ENCODE assay signal across 21 cellular contexts in genomic region chr6:21958428-21958827, GRCh38.
DNase-seq lines count a peak whose midpoint lies in the region; ATAC-seq, FAIRE-seq and TF ChIP-seq lines count a peak whose summit lies in the region.
"Had no signal": no experiment of that assay in that cellular context is flagged by ENCODE, and none has a peak within 500 bp of the region (broad histone marks: within the 10 kb centered on the region; RNA-seq: fewer than 3 reads in every experiment).

No MANE protein-coding gene starts in this region.

- H3K79me2 ChIP-seq in endothelial cell of umbilical vein (ENCODE audit: control insufficient read depth, insufficient read depth, low read length) = no peaks in the 10 kb centered on the region

- CTCF ChIA-PET in endothelial cell of umbilical vein (lab: Charles Lee) = interaction anchor here (0.7 kb wide), 2 partner anchors 12 to 13 kb away, joined by 3 read pairs; no protein-coding TSS in a partner anchor
- CTCF ChIA-PET in activated CD8-positive, alpha-beta memory T cell treated with anti-CD3 and anti-CD28 coated beads, Interleukin-2, amount 10 ng/mL, durations not matched to agents 7 days and 5 days (lab: Charles Lee) = no interaction called here

- intact Hi-C loops in endothelial cell of umbilical vein (cut with micrococcal nuclease) = no loop called here
- intact Hi-C loops in activated T-helper 2 cell treated with anti-CD3 and anti-CD28 coated beads, Interferon-gamma antibody, Interleukin-2, Interleukin-4, amounts not matched to agents 10 μg/mL and 5 μg/mL and 100 μg/mL, durations not matched to agents 14 hours and 24 hours and 36 hours (cut with micrococcal nuclease) = no loop called here

- H4K20me1 ChIP-seq in endothelial cell of umbilical vein (replicated peaks; ENCODE audit: control insufficient read depth, extremely low read depth, insufficient read depth, low read length) = no peaks in the 10 kb centered on the region
- H4K20me1 ChIP-seq: BLaER1 treated with 17β-estradiol and CSF1 and Interleukin-3, amounts not matched to agents 10 nM and 100 nM had no signal

- no TSS peak for BruUV-seq in endothelial cell of umbilical vein (replicated peaks; lab: Mats Ljungman, UMichigan)

- H3K9ac ChIP-seq in endothelial cell of umbilical vein (replicated peaks; ENCODE audit: extremely low read depth, insufficient read depth, low read length) = no peak overlapping the region
- H3K9ac ChIP-seq: BLaER1 treated with 17β-estradiol and CSF1 and Interleukin-3, amounts not matched to agents 10 nM and 100 nM had no signal

- H3K9me3 ChIP-seq in endothelial cell of umbilical vein (replicated peaks; ENCODE audit: control insufficient read depth, insufficient read depth, low read length) = no peaks in the 10 kb centered on the region
- H3K9me3 ChIP-seq: HAP-1 had no signal

- no peak overlapping the region for H3K4me3 ChIP-seq in endothelial cell of umbilical vein (replicated peaks in 1 of 3; ENCODE audit: insufficient read depth in 1 of 3, low read depth in 1 of 3, low read length in 3 of 3)
- H3K4me3 ChIP-seq: BLaER1 treated with 17β-estradiol and CSF1 and Interleukin-3, amounts not matched to agents 10 nM and 100 nM; GM12878; HAP-1 had no signal

- peak overlapping the region; percentile 80 for H3K27ac Mint-ChIP-seq in nephron progenitor cell
- H3K27ac Mint-ChIP-seq in activated T-helper 2 cell treated with anti-CD3 and anti-CD28 coated beads, Interferon-gamma antibody, Interleukin-2, Interleukin-4, amounts not matched to agents 10 μg/mL and 5 μg/mL and 100 μg/mL, durations not matched to agents 14 hours and 24 hours and 36 hours = no peak overlapping the region
- H3K27ac Mint-ChIP-seq in activated CD8-positive, alpha-beta memory T cell treated with anti-CD3 and anti-CD28 coated beads, Interleukin-2, amount 10 ng/mL, durations not matched to agents 7 days and 5 days = no peak overlapping the region
- H3K27ac Mint-ChIP-seq: B cell; CD4-positive, CD25-positive, alpha-beta regulatory T cell; CD8-positive, alpha-beta memory T cell had no signal

- H3K27ac ChIP-seq in VCaP (peak overlapping the region; percentile 88), endothelial cell of umbilical vein (ENCODE audit: insufficient read depth, low read depth, low read length) (no peak overlapping the region)
- H3K27ac ChIP-seq: BLaER1 treated with 17β-estradiol and CSF1 and Interleukin-3, amounts not matched to agents 10 nM and 100 nM had no signal

- H3K4me2 ChIP-seq in endothelial cell of umbilical vein (ENCODE audit: insufficient read depth, low read length) = no peak overlapping the region
- H3K4me2 ChIP-seq: BLaER1 treated with 17β-estradiol and CSF1 and Interleukin-3, amounts not matched to agents 10 nM and 100 nM had no signal

- H3K36me3 ChIP-seq in endothelial cell of umbilical vein (ENCODE audit: control insufficient read depth in 2 of 2, extremely low read depth in 1 of 2, insufficient read depth in 2 of 2, low read length in 2 of 2) = no peaks in the 10 kb centered on the region
- H3K36me3 ChIP-seq: BLaER1 treated with 17β-estradiol and CSF1 and Interleukin-3, amounts not matched to agents 10 nM and 100 nM; HAP-1 had no signal

- peaks cover 66% of the 10 kb centered on the region for H3K36me3 Mint-ChIP-seq in nephron progenitor cell (ENCODE audit: low read depth)
- no peaks in the 10 kb centered on the region for H3K36me3 Mint-ChIP-seq in activated T-helper 2 cell treated with anti-CD3 and anti-CD28 coated beads, Interferon-gamma antibody, Interleukin-2, Interleukin-4, amounts not matched to agents 10 μg/mL and 5 μg/mL and 100 μg/mL, durations not matched to agents 14 hours and 24 hours and 36 hours (ENCODE audit: low read depth)
- no peaks in the 10 kb centered on the region for H3K36me3 Mint-ChIP-seq in activated CD8-positive, alpha-beta memory T cell treated with anti-CD3 and anti-CD28 coated beads, Interleukin-2, amount 10 ng/mL, durations not matched to agents 7 days and 5 days
- H3K36me3 Mint-ChIP-seq: CD4-positive, CD25-positive, alpha-beta regulatory T cell; CD8-positive, alpha-beta memory T cell had no signal

- FAIRE-seq in endothelial cell of umbilical vein (lab: Jason Lieb, UNC) = no peak
- FAIRE-seq: GM12878, H1, HTR-8/SVneo had no signal

- POLR2A ChIA-PET in endothelial cell of umbilical vein (lab: Charles Lee) = no interaction called here

- H3K4me1 Mint-ChIP-seq in nephron progenitor cell = peaks cover 57% of the 10 kb centered on the region
- H3K4me1 Mint-ChIP-seq in activated T-helper 2 cell treated with anti-CD3 and anti-CD28 coated beads, Interferon-gamma antibody, Interleukin-2, Interleukin-4, amounts not matched to agents 10 μg/mL and 5 μg/mL and 100 μg/mL, durations not matched to agents 14 hours and 24 hours and 36 hours (ENCODE audit: low read depth) = peaks cover 5% of the 10 kb centered on the region
- no peaks in the 10 kb centered on the region for H3K4me1 Mint-ChIP-seq in activated CD8-positive, alpha-beta memory T cell treated with anti-CD3 and anti-CD28 coated beads, Interleukin-2, amount 10 ng/mL, durations not matched to agents 7 days and 5 days
- H3K4me1 Mint-ChIP-seq: B cell; CD4-positive, CD25-positive, alpha-beta regulatory T cell; CD8-positive, alpha-beta memory T cell had no signal

- TF ChIP-seq POLR2A in endothelial cell of umbilical vein (IDR thresholded peaks at IDR 0.05; ENCODE audit: low read depth, low read length) = no peak

- DNase-seq in endothelial cell of umbilical vein (ENCODE audit: low read depth, low spot score) = peak; percentile 44
- DNase-seq in nephron progenitor cell = no peak
- no peak for DNase-seq in activated T-helper 2 cell treated with anti-CD3 and anti-CD28 coated beads, Interferon-gamma antibody, Interleukin-2, Interleukin-4, amounts not matched to agents 10 μg/mL and 5 μg/mL and 100 μg/mL, durations not matched to agents 14 hours and 24 hours and 36 hours (ENCODE audit: low spot score)
- DNase-seq in HCEC 1CT = no peak
- DNase-seq in NCI-H524 treated with DMSO at 0.1 percent for 48 hours (lab: John Stamatoyannopoulos, UW) = no peak
- no peak for DNase-seq in activated CD8-positive, alpha-beta memory T cell treated with anti-CD3 and anti-CD28 coated beads, Interleukin-2, amount 10 ng/mL, durations not matched to agents 7 days and 5 days
- DNase-seq: CD4-positive, CD25-positive, alpha-beta regulatory T cell; CD8-positive, alpha-beta memory T cell; COR-L47; DMS 273 treated with DMSO at 0.1 percent for 48 hours; DMS53; DND-41; EL; IMR-90 had no signal

- no peaks in the 10 kb centered on the region for H3K27me3 ChIP-seq in endothelial cell of umbilical vein (ENCODE audit: control insufficient read depth in 2 of 2, insufficient read depth in 2 of 2, low read length in 2 of 2)
- H3K27me3 ChIP-seq: BLaER1 treated with 17β-estradiol and CSF1 and Interleukin-3, amounts not matched to agents 10 nM and 100 nM had no signal

- no peak for ATAC-seq in activated CD8-positive, alpha-beta memory T cell treated with anti-CD3 and anti-CD28 coated beads, Interleukin-2, amount 10 ng/mL, durations not matched to agents 7 days and 5 days
- ATAC-seq: GM12878 had no signal

- no peak for TF ChIP-seq CTCF in VCaP (conservative IDR thresholded peaks at IDR 0.05)
- TF ChIP-seq CTCF in endothelial cell of umbilical vein (IDR thresholded peaks at IDR 0.05; ENCODE audit: extremely low read depth in 1 of 2, insufficient read depth in 1 of 2, low read depth in 1 of 2, low read length in 2 of 2) = no peak
- no peak for TF ChIP-seq CTCF in nephron progenitor cell (IDR thresholded peaks at IDR 0.05)

- dilution Hi-C loops in endothelial cell of umbilical vein (cut with MboI; ENCODE audit: extremely low pct_ligation_motif_present, low sequenced_read_pairs) = no loop called here

- no peaks in the 10 kb centered on the region for H3K9me1 ChIP-seq in endothelial cell of umbilical vein (replicated peaks; ENCODE audit: control insufficient read depth, extremely low read depth, insufficient read depth, low read length)

- no peak overlapping the region for H2AFZ ChIP-seq in endothelial cell of umbilical vein (ENCODE audit: low read depth, low read length)

- H3K4me1 ChIP-seq in endothelial cell of umbilical vein (ENCODE audit: control insufficient read depth, extremely low read depth, insufficient read depth, low read length) = peaks cover 11% of the 10 kb centered on the region
- H3K4me1 ChIP-seq: HAP-1 had no signal

- H3K9me3 Mint-ChIP-seq in nephron progenitor cell = peaks cover 24% of the 10 kb centered on the region
- no peaks in the 10 kb centered on the region for H3K9me3 Mint-ChIP-seq in activated T-helper 2 cell treated with anti-CD3 and anti-CD28 coated beads, Interferon-gamma antibody, Interleukin-2, Interleukin-4, amounts not matched to agents 10 μg/mL and 5 μg/mL and 100 μg/mL, durations not matched to agents 14 hours and 24 hours and 36 hours
- H3K9me3 Mint-ChIP-seq in activated CD8-positive, alpha-beta memory T cell treated with anti-CD3 and anti-CD28 coated beads, Interleukin-2, amount 10 ng/mL, durations not matched to agents 7 days and 5 days (ENCODE audit: low read depth) = no peaks in the 10 kb centered on the region

- no peak overlapping the region for H3K4me3 Mint-ChIP-seq in nephron progenitor cell
- H3K4me3 Mint-ChIP-seq in activated T-helper 2 cell treated with anti-CD3 and anti-CD28 coated beads, Interferon-gamma antibody, Interleukin-2, Interleukin-4, amounts not matched to agents 10 μg/mL and 5 μg/mL and 100 μg/mL, durations not matched to agents 14 hours and 24 hours and 36 hours (ENCODE audit: low read depth) = no peak overlapping the region
- no peak overlapping the region for H3K4me3 Mint-ChIP-seq in activated CD8-positive, alpha-beta memory T cell treated with anti-CD3 and anti-CD28 coated beads, Interleukin-2, amount 10 ng/mL, durations not matched to agents 7 days and 5 days
- H3K4me3 Mint-ChIP-seq: B cell; CD4-positive, CD25-positive, alpha-beta regulatory T cell; CD8-positive, alpha-beta memory T cell had no signal

- no peaks in the 10 kb centered on the region for H3K27me3 Mint-ChIP-seq in nephron progenitor cell (ENCODE audit: low read depth, poor library complexity)
- H3K27me3 Mint-ChIP-seq in activated T-helper 2 cell treated with anti-CD3 and anti-CD28 coated beads, Interferon-gamma antibody, Interleukin-2, Interleukin-4, amounts not matched to agents 10 μg/mL and 5 μg/mL and 100 μg/mL, durations not matched to agents 14 hours and 24 hours and 36 hours (ENCODE audit: low read depth) = no peaks in the 10 kb centered on the region
- no peaks in the 10 kb centered on the region for H3K27me3 Mint-ChIP-seq in activated CD8-positive, alpha-beta memory T cell treated with anti-CD3 and anti-CD28 coated beads, Interleukin-2, amount 10 ng/mL, durations not matched to agents 7 days and 5 days
- H3K27me3 Mint-ChIP-seq: B cell; CD4-positive, CD25-positive, alpha-beta regulatory T cell; CD8-positive, alpha-beta memory T cell had no signal

TF ChIP-seq in endothelial cell of umbilical vein, 7 proteins besides CTCF, POLR2A, EP300 and RAD21 (continues in another document):
- TF ChIP-seq GATA2 (IDR thresholded peaks at IDR 0.05; ENCODE audit: insufficient read depth, insufficient read length, low read depth, low read length) = no peak
- no peak for TF ChIP-seq MYC (IDR thresholded peaks at IDR 0.05; ENCODE audit: low read depth, low read length)
- no peak for TF ChIP-seq EZH2 (IDR thresholded peaks at IDR 0.05; ENCODE audit: borderline replicate concordance, low read depth, low read length, severe bottlenecking)
- no peak for TF ChIP-seq POLR2AphosphoS5 (IDR thresholded peaks at IDR 0.05; ENCODE audit: insufficient read depth, low read depth, low read length)
